8 cellular contexts compared by ENCODE assay signal in genomic region chr12:6869049-6870021, GRCh38. TPM values are rescaled to one million over a fixed set of nuclear protein-coding genes. Genes with fewer than 3 reads are reported as not detected.
A peak's percentile ranks its signal among the peaks of the same experiment; 100 is the strongest.
DNase-seq lines count a peak whose midpoint lies in the region; ATAC-seq and TF ChIP-seq lines count a peak whose summit lies in the region.

No MANE protein-coding gene starts in this region.

- peaks cover 31 to 58% of the 10 kb centered on the region in 2 donors for H3K4me1 ChIP-seq in left lung

- ATAC-seq in left lung, result peak; percentile 4

- TF ChIP-seq CTCF in choroid plexus epithelial cell (conservative IDR thresholded peaks at IDR 0.05; ENCODE audit: low read depth, low read length) (peak; percentile 90), left lung (IDR thresholded peaks at IDR 0.05) (peak; percentile 89 to 94)

- peak overlapping the region in 1 of 2 donors; percentile 95 for H3K27ac ChIP-seq in left lung

- no peaks in the 10 kb centered on the region for H3K27me3 ChIP-seq in left lung

- H3K4me3 ChIP-seq in choroid plexus epithelial cell (ENCODE audit: low read depth, low read length), result peak overlapping the region; percentile 91
- peak overlapping the region; percentile 100 for H3K4me3 ChIP-seq in left lung

- H3K36me3 ChIP-seq in left lung, result peaks cover 0 to 43% of the 10 kb centered on the region in 2 donors

- no peaks in the 10 kb centered on the region for H3K9me3 ChIP-seq in left lung

- intact Hi-C loops in left lung (cut with DNase I), result no loop called here

- DNase-seq in A172 (ENCODE audit: low spot score) (peak; percentile 51), GM19240 (ENCODE audit: insufficient read length, low spot score) (peak; percentile 67), NCI-H2227 treated with DMSO at 0.1 percent for 48 hours (lab: John Stamatoyannopoulos, UW) (peak; percentile 62), choroid plexus epithelial cell (ENCODE audit: low read depth) (peak; percentile 81), left lung (peak in 1 of 2 donors; percentile 79), NK-92 (lab: John Stamatoyannopoulos, UW; ENCODE audit: unreplicated experiment) (no peak)
- peak; percentile 79 for DNase-seq in activated CD4-positive, alpha-beta T cell treated with anti-CD3 and anti-CD28 coated beads for 1 hour
- DNase-seq in stimulated activated CD4-positive, alpha-beta T cell treated with anti-CD3 and anti-CD28 coated beads, Interleukin-2, amount 100 ng/mL, for 4 hours (ENCODE audit: low read depth), result peak; percentile 78

RNA-seq across cellular contexts. Expression of gene TPI1, which starts 2.0 kb away (rescaled TPM):
- total RNA-seq in A172 (2014; rRNA removed; shearing (Covaris generic)), result 675 and 790 TPM in 2 replicates
- 100 to 1,000 TPM; 394 to 521 TPM for total RNA-seq in left lung

RNA-seq across cellular contexts. Expression of gene SPSB2, which starts 3.8 kb away (rescaled TPM):
- 7.9 and 10.2 TPM in 2 replicates for total RNA-seq in A172 (2014; rRNA removed; shearing (Covaris generic))
- total RNA-seq in left lung, result 10 to 100 TPM; 24.5 to 27.1 TPM

RNA-seq across cellular contexts. Expression of gene USP5, which starts 17.4 kb away (rescaled TPM):
- 87.3 and 104 TPM in 2 replicates for total RNA-seq in A172 (2014; rRNA removed; shearing (Covaris generic))
- 10 to 100 TPM; 80.2 to 90.2 TPM for total RNA-seq in left lung

RNA-seq across cellular contexts. Expression of gene CDCA3, which starts 18.2 kb away (rescaled TPM):
- total RNA-seq in A172 (2014; rRNA removed; shearing (Covaris generic)), result 30.8 and 52.8 TPM in 2 replicates
- 1 to 10 TPM; 2.0 to 7.7 TPM for total RNA-seq in left lung

RNA-seq across cellular contexts. Expression of gene GNB3, which starts 28.6 kb away (rescaled TPM):
- 0.19 and 5.1 TPM in 2 replicates for total RNA-seq in A172 (2014; rRNA removed; shearing (Covaris generic))
- 1 to 10 TPM; 2.0 to 3.3 TPM for total RNA-seq in left lung
